Comparison of ENCODE assay signal across 12 cellular contexts in genomic region chr1:117970251-117970650, GRCh38.
"Had no signal": no experiment of that assay in that cellular context is flagged by ENCODE, and none has a peak within 500 bp of the region (broad histone marks: within the 10 kb centered on the region; RNA-seq: fewer than 3 reads in every experiment).

No MANE protein-coding gene starts in this region.

- H3K27me3 ChIP-seq: ovary had no signal

- ATAC-seq: activated CD4-positive, CD25-positive, alpha-beta regulatory T cell treated with anti-CD3 and anti-CD28 coated beads, Interleukin-2, amount 50 U/mL, for 24 hours; foreskin keratinocyte; stimulated activated effector memory CD8-positive, alpha-beta T cell treated with anti-CD3 and anti-CD28 coated beads, Interleukin-12 subunit alpha, Interleukin-12 subunit beta, amount 100 ng/mL, for 72 hours had no signal

- DNase-seq: activated CD4-positive, alpha-beta T cell treated with anti-CD3 and anti-CD28 coated beads, Interleukin-2, amount 50 U/mL, for 1 hour; activated naive CD8-positive, alpha-beta T cell treated with anti-CD3 and anti-CD28 coated beads, Interleukin-2, amount 10 ng/mL, durations not matched to agents 7 days and 5 days; cortex of kidney; effector CD8-positive, alpha-beta T cell; foreskin keratinocyte; ovary; T-helper 9 cell had no signal

- FAIRE-seq: urothelium cell line had no signal

- H3K4me1 Mint-ChIP-seq: activated naive CD8-positive, alpha-beta T cell treated with anti-CD3 and anti-CD28 coated beads, Interleukin-2, amount 10 ng/mL, durations not matched to agents 7 days and 5 days; stimulated activated effector memory CD8-positive, alpha-beta T cell treated with anti-CD3 and anti-CD28 coated beads, Interleukin-12 subunit alpha, Interleukin-12 subunit beta, amount 100 ng/mL, for 72 hours had no signal

- H3K9me3 Mint-ChIP-seq: activated naive CD8-positive, alpha-beta T cell treated with anti-CD3 and anti-CD28 coated beads, Interleukin-2, amount 10 ng/mL, durations not matched to agents 7 days and 5 days; activated T-helper 1 cell treated with anti-CD3 and anti-CD28 coated beads, Interleukin-12 subunit alpha, Interleukin-12 subunit beta, Interleukin-2, Interleukin-4 antibody, amounts not matched to agents 30 ng/mL and 10 ng/mL and 1 ng/mL, durations not matched to agents 14 hours and 24 hours and 36 hours; stimulated activated effector memory CD8-positive, alpha-beta T cell treated with anti-CD3 and anti-CD28 coated beads, Interleukin-12 subunit alpha, Interleukin-12 subunit beta, amount 100 ng/mL, for 72 hours had no signal

- H3K4me3 Mint-ChIP-seq: activated naive CD8-positive, alpha-beta T cell treated with anti-CD3 and anti-CD28 coated beads, Interleukin-2, amount 10 ng/mL, durations not matched to agents 7 days and 5 days; activated T-helper 1 cell treated with anti-CD3 and anti-CD28 coated beads, Interleukin-12 subunit alpha, Interleukin-12 subunit beta, Interleukin-2, Interleukin-4 antibody, amounts not matched to agents 30 ng/mL and 10 ng/mL and 1 ng/mL, durations not matched to agents 14 hours and 24 hours and 36 hours; stimulated activated effector memory CD8-positive, alpha-beta T cell treated with anti-CD3 and anti-CD28 coated beads, Interleukin-12 subunit alpha, Interleukin-12 subunit beta, amount 100 ng/mL, for 72 hours had no signal

- H3K9me3 ChIP-seq: ovary, thoracic aorta had no signal

- H3K27ac Mint-ChIP-seq: activated naive CD8-positive, alpha-beta T cell treated with anti-CD3 and anti-CD28 coated beads, Interleukin-2, amount 10 ng/mL, durations not matched to agents 7 days and 5 days; activated T-helper 1 cell treated with anti-CD3 and anti-CD28 coated beads, Interleukin-12 subunit alpha, Interleukin-12 subunit beta, Interleukin-2, Interleukin-4 antibody, amounts not matched to agents 30 ng/mL and 10 ng/mL and 1 ng/mL, durations not matched to agents 14 hours and 24 hours and 36 hours; stimulated activated effector memory CD8-positive, alpha-beta T cell treated with anti-CD3 and anti-CD28 coated beads, Interleukin-12 subunit alpha, Interleukin-12 subunit beta, amount 100 ng/mL, for 72 hours had no signal

- H3K27ac ChIP-seq: foreskin keratinocyte, ovary, thoracic aorta had no signal

- H3K36me3 Mint-ChIP-seq: activated naive CD8-positive, alpha-beta T cell treated with anti-CD3 and anti-CD28 coated beads, Interleukin-2, amount 10 ng/mL, durations not matched to agents 7 days and 5 days; stimulated activated effector memory CD8-positive, alpha-beta T cell treated with anti-CD3 and anti-CD28 coated beads, Interleukin-12 subunit alpha, Interleukin-12 subunit beta, amount 100 ng/mL, for 72 hours had no signal

- H3K4me3 ChIP-seq: ovary, thoracic aorta had no signal

- H3K36me3 ChIP-seq: ovary, thoracic aorta had no signal

- H3K4me1 ChIP-seq: foreskin keratinocyte had no signal
